Comparison of ENCODE assay signal across 24 cellular contexts in the genomic region with DNA sequence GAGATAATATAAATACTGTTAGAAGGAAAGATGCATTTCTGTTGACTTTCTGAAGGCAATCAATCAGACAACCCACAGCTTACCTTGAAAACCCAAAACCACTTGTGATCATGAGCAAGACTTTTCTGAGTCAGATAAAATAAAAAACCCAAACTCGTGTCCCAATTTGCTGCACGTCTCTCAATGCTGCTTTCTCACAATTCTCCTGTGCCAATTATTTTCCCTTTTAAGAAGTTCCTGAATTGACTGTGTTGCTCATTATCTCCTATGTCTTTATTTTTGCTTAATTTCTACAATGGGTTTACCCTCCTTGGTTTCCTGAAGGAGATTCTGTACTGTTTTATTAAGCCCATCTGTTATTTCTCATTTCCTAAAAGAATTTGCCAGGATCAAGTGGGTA.
A peak's percentile ranks its signal among the peaks of the same experiment; 100 is the strongest.
DNase-seq lines count a peak whose midpoint lies in the region; ATAC-seq, FAIRE-seq and TF ChIP-seq lines count a peak whose summit lies in the region.
"Had no signal": no experiment of that assay in that cellular context is flagged by ENCODE, and none has a peak within 500 bp of the region (broad histone marks: within the 10 kb centered on the region; RNA-seq: fewer than 3 reads in every experiment).

No MANE protein-coding gene starts in this region.

- H3K4ac ChIP-seq in H9 (ENCODE audit: low read depth, low read length): no peak overlapping the region

- H4K8ac ChIP-seq in H9 (replicated peaks; ENCODE audit: insufficient read length, low read depth, low read length): no peak overlapping the region

- H3K36me3 ChIP-seq in Loucy (ENCODE audit: insufficient read depth, low read length) (no peaks in the 10 kb centered on the region), SU-DHL-6 (ENCODE audit: low read length) (no peaks in the 10 kb centered on the region), kidney (ENCODE audit: control insufficient read depth in 1 of 2, insufficient read depth in 2 of 2, low read length in 2 of 2) (no peaks in the 10 kb centered on the region)
- H3K36me3 ChIP-seq: BE2C, BLaER1 had no signal

- no peak overlapping the region for H2BK12ac ChIP-seq in H9 (ENCODE audit: insufficient read length, low read depth, low read length)

- H3K18ac ChIP-seq in H9 (ENCODE audit: insufficient read length, low read depth, low read length): no peak overlapping the region

- no peaks in the 10 kb centered on the region for H3K79me1 ChIP-seq in H9 (ENCODE audit: insufficient read depth, low read depth, low read length, poor library complexity, severe bottlenecking)

- no peak overlapping the region for H3T11ph ChIP-seq in H9 (ENCODE audit: low read length)

- H2BK15ac ChIP-seq in H9 (ENCODE audit: low read depth, low read length): no peak overlapping the region

- TF ChIP-seq CTCF in H9 (conservative IDR thresholded peaks at IDR 0.05): no peak
- TF ChIP-seq CTCF in Loucy (conservative IDR thresholded peaks at IDR 0.05; ENCODE audit: low read length): no peak
- no peak for TF ChIP-seq CTCF in SU-DHL-6 (IDR thresholded peaks at IDR 0.05; ENCODE audit: insufficient read depth, low read length, poor library complexity, severe bottlenecking)
- TF ChIP-seq CTCF in dorsolateral prefrontal cortex (IDR thresholded peaks at IDR 0.05 in 54 of 56, conservative IDR thresholded peaks at IDR 0.05 in 2 of 56; ENCODE audit: low read depth in 1 of 56, partially characterized antibody in 56 of 56): no peak
- TF ChIP-seq CTCF in kidney (IDR thresholded peaks at IDR 0.05; ENCODE audit: borderline replicate concordance, extremely low read depth, insufficient read depth): no peak

- no peak overlapping the region for H2BK120ac ChIP-seq in H9 (ENCODE audit: low read depth, low read length, poor library complexity, severe bottlenecking)

- no peak overlapping the region for H3K56ac ChIP-seq in H9 (ENCODE audit: insufficient read length, low read depth, low read length)

- H3K79me2 ChIP-seq in H9 (ENCODE audit: insufficient read depth, low read length) (no peaks in the 10 kb centered on the region), Loucy (ENCODE audit: insufficient read depth, low read length) (no peaks in the 10 kb centered on the region), SU-DHL-6 (ENCODE audit: insufficient read depth, low read length) (no peaks in the 10 kb centered on the region)

- H3K9me3 Mint-ChIP-seq in H9: 0 out of 5 replicates have a peak, but pooled peaks cover 0 to 1% of the 10 kb centered on the region in 2 experiments

- no peaks in the 10 kb centered on the region; a peak in 1 of 7 replicates for H3K36me3 Mint-ChIP-seq in H9 (ENCODE audit: insufficient read depth in 1 of 3, low read depth in 3 of 3)
- H3K36me3 Mint-ChIP-seq: CD14-positive monocyte; CD4-positive, alpha-beta memory T cell; CD4-positive, CD25-positive, alpha-beta regulatory T cell; CD8-positive, alpha-beta memory T cell had no signal

- DNase-seq in H9 (no peak), dorsolateral prefrontal cortex (no peak), kidney (no peak), RCC 7860 (ENCODE audit: low spot score) (no peak)
- DNase-seq: 8988T; ACHN; BE2C; C1 segment of cervical spinal cord; CD4-positive, alpha-beta memory T cell; CD4-positive, CD25-positive, alpha-beta regulatory T cell; CD8-positive, alpha-beta memory T cell; COR-L47; DMS79 treated with DMSO at 0.1 percent for 48 hours; GF-D8 had no signal

- no peaks in the 10 kb centered on the region for H3K23me2 ChIP-seq in H9 (ENCODE audit: insufficient read length, low read depth, low read length, poor library complexity, severe bottlenecking)

- no peaks in the 10 kb centered on the region for H3F3A ChIP-seq in Loucy (ENCODE audit: low read depth)
- H3F3A ChIP-seq in SU-DHL-6 (ENCODE audit: insufficient read depth): no peaks in the 10 kb centered on the region

- H3K4me2 ChIP-seq in H9 (ENCODE audit: insufficient read depth, insufficient read length, low read length) (no peak overlapping the region), Loucy (ENCODE audit: low read depth, low read length, poor library complexity, severe bottlenecking) (no peak overlapping the region), SU-DHL-6 (ENCODE audit: low read depth, low read length, poor library complexity, severe bottlenecking) (no peak overlapping the region)
- H3K4me2 ChIP-seq: BLaER1 had no signal

- no peak overlapping the region for H4K5ac ChIP-seq in H9 (ENCODE audit: insufficient read length, low read depth, low read length)

- H4K20me1 ChIP-seq in H9 (ENCODE audit: control insufficient read depth, insufficient read depth, insufficient read length): no peaks in the 10 kb centered on the region
- no peaks in the 10 kb centered on the region for H4K20me1 ChIP-seq in Loucy (ENCODE audit: insufficient read depth, low read length, poor library complexity, severe bottlenecking)
- no peaks in the 10 kb centered on the region for H4K20me1 ChIP-seq in SU-DHL-6 (ENCODE audit: low read depth, low read length)
- H4K20me1 ChIP-seq: BLaER1 had no signal

- H3K4me3 Mint-ChIP-seq in H9: no peak overlapping the region
- H3K4me3 Mint-ChIP-seq: CD14-positive monocyte; CD4-positive, alpha-beta memory T cell; CD4-positive, CD25-positive, alpha-beta regulatory T cell; CD8-positive, alpha-beta memory T cell had no signal

- no peak overlapping the region for H3K23ac ChIP-seq in H9 (ENCODE audit: insufficient read length, low read depth, low read length)

- no peak overlapping the region for H2AFZ ChIP-seq in H9 (ENCODE audit: low read length)
- 0 out of 2 replicates have a peak overlapping the region, but pooled peaks have one; percentile 21 for H2AFZ ChIP-seq in Loucy (ENCODE audit: low read length)
- peak overlapping the region; percentile 13 for H2AFZ ChIP-seq in SU-DHL-6 (ENCODE audit: low read depth, low read length, severe bottlenecking)

- no peak overlapping the region for H3K4me3 ChIP-seq in Loucy (ENCODE audit: low read length, poor library complexity, severe bottlenecking)
- H3K4me3 ChIP-seq in SU-DHL-6 (ENCODE audit: insufficient read depth, low read length, poor library complexity, severe bottlenecking): no peak overlapping the region
- no peak overlapping the region for H3K4me3 ChIP-seq in dorsolateral prefrontal cortex
- H3K4me3 ChIP-seq in kidney (ENCODE audit: low read length in 2 of 2): no peak overlapping the region
- H3K4me3 ChIP-seq: BLaER1 had no signal

- no CpG with 5 or more reads among the region's 2 CpGs for WGBS in H9 (ENCODE audit: extremely low coverage, insufficient read length, low lambda C conversion rate)

- FAIRE-seq in kidney (lab: Jason Lieb, UNC) (no peak), RCC 7860 (lab: Jason Lieb, UNC) (no peak)
- FAIRE-seq: A204.1, D721Med, G401.6, GM12892, GM18507 had no signal

- H3K27ac Mint-ChIP-seq in H9: peak overlapping the region in 2 of 3 experiments; percentile 76 to 77; a peak in 2 of 7 replicates
- H3K27ac Mint-ChIP-seq: CD14-positive monocyte; CD4-positive, alpha-beta memory T cell; CD4-positive, CD25-positive, alpha-beta regulatory T cell; CD8-positive, alpha-beta memory T cell had no signal

- ATAC-seq in SK-N-SH treated with all-trans-retinoic acid at 6 μM for 48 hours: no peak

- peaks cover 7 to 9% of the 10 kb centered on the region in 2 experiments; a peak in 3 of 4 replicates for H3K4me1 Mint-ChIP-seq in H9
- H3K4me1 Mint-ChIP-seq: CD14-positive monocyte; CD4-positive, alpha-beta memory T cell; CD4-positive, CD25-positive, alpha-beta regulatory T cell; CD8-positive, alpha-beta memory T cell had no signal

- H3K27ac ChIP-seq in H9 (ENCODE audit: insufficient read length, low read depth, low read length) (no peak overlapping the region), SU-DHL-6 (ENCODE audit: low read depth, low read length) (no peak overlapping the region), dorsolateral prefrontal cortex (no peak overlapping the region), kidney (ENCODE audit: low read depth in 2 of 2, low read length in 2 of 2) (no peak overlapping the region)
- H3K27ac ChIP-seq: BLaER1 had no signal

- H3K4me1 ChIP-seq in H9 (ENCODE audit: insufficient read depth, low read length) (no peaks in the 10 kb centered on the region), Loucy (ENCODE audit: insufficient read depth, low read length, poor library complexity, severe bottlenecking) (no peaks in the 10 kb centered on the region), kidney (ENCODE audit: control insufficient read depth in 1 of 2, insufficient read depth in 1 of 2, low read depth in 1 of 2, low read length in 2 of 2) (no peaks in the 10 kb centered on the region)
- H3K4me1 ChIP-seq: BE2C, BLaER1 had no signal

- no peak overlapping the region for H2AK5ac ChIP-seq in H9 (ENCODE audit: insufficient read length, low read length)

- H3K9me3 ChIP-seq in H9 (ENCODE audit: control insufficient read depth, low read depth, low read length) (no peaks in the 10 kb centered on the region), Loucy (ENCODE audit: insufficient read depth, low read depth, low read length) (no peaks in the 10 kb centered on the region), SU-DHL-6 (ENCODE audit: insufficient read depth, low read length) (no peaks in the 10 kb centered on the region), kidney (ENCODE audit: control insufficient read depth in 1 of 2, low read length in 2 of 2) (no peaks in the 10 kb centered on the region)
- H3K9me3 ChIP-seq: BE2C, BLaER1 had no signal

- no peak overlapping the region for H2BK5ac ChIP-seq in H9 (ENCODE audit: insufficient read length, low read length)

- H3K9ac ChIP-seq in H9 (ENCODE audit: extremely low read depth, insufficient read length, low read length) (no peak overlapping the region), Loucy (ENCODE audit: low read depth, low read length, poor library complexity, severe bottlenecking) (no peak overlapping the region), SU-DHL-6 (ENCODE audit: low read length) (no peak overlapping the region), kidney (ENCODE audit: low read length in 2 of 2) (no peak overlapping the region)
- H3K9ac ChIP-seq: BLaER1 had no signal

- H3K9me2 ChIP-seq in Loucy (replicated peaks; ENCODE audit: low read depth, low read length) (no peaks in the 10 kb centered on the region), SU-DHL-6 (replicated peaks; ENCODE audit: insufficient read depth, low read length) (no peaks in the 10 kb centered on the region)

- H3K27me3 ChIP-seq in H9 (ENCODE audit: insufficient read depth, low read length) (no peaks in the 10 kb centered on the region), Loucy (ENCODE audit: insufficient read depth, low read length, poor library complexity, severe bottlenecking) (no peaks in the 10 kb centered on the region), SU-DHL-6 (ENCODE audit: low read length) (no peaks in the 10 kb centered on the region), dorsolateral prefrontal cortex (no peaks in the 10 kb centered on the region)
- H3K27me3 ChIP-seq: BE2C, BLaER1 had no signal

- H3K14ac ChIP-seq in H9 (ENCODE audit: insufficient read depth, low read length): no peak overlapping the region

- H4K91ac ChIP-seq in H9 (ENCODE audit: insufficient read length, low read depth, low read length): no peak overlapping the region

- no peaks in the 10 kb centered on the region for H3K27me3 Mint-ChIP-seq in H9 (ENCODE audit: low read depth)
- H3K27me3 Mint-ChIP-seq: CD4-positive, alpha-beta memory T cell; CD4-positive, CD25-positive, alpha-beta regulatory T cell; CD8-positive, alpha-beta memory T cell had no signal

- H2BK20ac ChIP-seq in H9 (ENCODE audit: low read depth, low read length, poor library complexity, severe bottlenecking): no peak overlapping the region

- intact Hi-C loops in dorsolateral prefrontal cortex (cut with DNase I) (no loop called here), kidney (cut with DNase I) (no loop called here)
